Comparison of ENCODE assay signal across 8 cellular contexts in the genomic region with DNA sequence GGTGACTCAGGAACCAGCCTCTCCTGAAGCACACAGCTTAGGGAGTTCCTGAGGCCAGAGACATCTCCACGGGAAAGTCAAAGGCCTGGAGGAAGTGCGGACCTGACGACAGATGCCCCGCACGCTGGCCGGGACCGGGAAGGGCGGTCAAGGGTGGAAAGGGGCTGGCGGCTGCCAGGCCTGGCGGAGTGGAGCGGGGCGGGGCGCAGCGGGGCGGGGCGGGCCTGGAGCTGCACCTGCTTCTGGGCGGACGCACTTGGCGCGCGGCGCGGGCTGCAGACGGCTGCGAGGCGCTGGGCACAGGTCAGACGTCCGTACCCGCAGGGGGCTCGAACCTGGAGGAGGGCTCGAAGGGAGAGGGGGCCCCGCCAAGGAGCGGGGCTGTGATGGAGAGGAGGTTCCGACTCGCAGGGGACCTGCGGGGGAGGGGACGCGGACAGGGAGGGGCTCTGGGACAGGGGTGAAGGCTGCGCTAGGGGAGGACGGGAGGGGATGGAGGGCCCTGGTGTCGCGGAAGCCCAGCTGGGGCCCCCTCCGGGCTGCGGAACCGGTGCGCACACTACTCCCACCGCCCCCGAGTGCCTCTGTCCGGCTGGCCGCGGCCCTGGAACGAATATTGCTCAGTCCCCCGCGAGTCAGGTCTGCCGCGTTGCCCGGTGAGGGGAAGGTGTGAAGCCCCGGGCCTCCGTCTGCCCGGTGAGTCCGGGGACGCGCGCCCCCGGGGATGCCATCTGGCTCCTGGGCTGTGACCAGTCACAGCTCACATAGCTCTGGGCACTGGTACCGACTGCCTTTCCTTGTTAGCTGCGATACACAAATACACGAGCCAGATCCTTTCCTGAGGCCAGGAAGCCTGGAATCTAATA. TPM values are rescaled to one million over a fixed set of nuclear protein-coding genes. Genes with fewer than 3 reads are reported as not detected.
DNase-seq lines count a peak whose midpoint lies in the region; ATAC-seq and TF ChIP-seq lines count a peak whose summit lies in the region.

A gene (plus strand): TSS at position 253 of the 866 bp plus-strand sequence. CDS start 36,635 bp downstream, outside the sequence.

- H3K27ac ChIP-seq in stomach, result peak within 1 kb of the TSS; percentile 60 to 86 (median 75)

- peaks cover 0 to 19% (median 13%) of the 10 kb centered on the region in 4 donors for H3K4me1 ChIP-seq in stomach

- H3K27ac Mint-ChIP-seq in CD14-positive monocyte, result peak within 1 kb of the TSS in 1 of 7 donors; percentile 73

- no peak for DNase-seq in CD14-positive monocyte (ENCODE audit: low spot score)
- DNase-seq in NCI-H526 treated with DMSO at 0.1 percent for 48 hours (lab: John Stamatoyannopoulos, UW), result peak; percentile 59
- DNase-seq in astrocyte of the cerebellum (ENCODE audit: low read depth), result no peak
- DNase-seq in lower leg skin (ENCODE audit: low spot score in 2 of 2), result no peak
- DNase-seq in stomach, result peak; percentile 75
- no peak for DNase-seq in NOMO-1 treated with dmso at 0.1 percent for 144 hours (lab: John Stamatoyannopoulos, UW; ENCODE audit: unreplicated experiment)

- peaks cover 36% of the 10 kb centered on the region for H3K4me1 Mint-ChIP-seq in CD14-positive monocyte

- no peak for TF ChIP-seq CTCF in CD14-positive monocyte (IDR thresholded peaks at IDR 0.05)
- no peak for TF ChIP-seq CTCF in astrocyte of the cerebellum (IDR thresholded peaks at IDR 0.05; ENCODE audit: low read depth, low read length, missing control alignments)
- TF ChIP-seq CTCF in lower leg skin (IDR thresholded peaks at IDR 0.05), result no peak
- no peak for TF ChIP-seq CTCF in stomach (IDR thresholded peaks at IDR 0.05)

- peaks cover 4 to 12% of the 10 kb centered on the region in 2 donors for H3K36me3 Mint-ChIP-seq in CD14-positive monocyte

- H3K36me3 ChIP-seq in stomach, result no peaks in the 10 kb centered on the region

- H3K27me3 ChIP-seq in stomach, result peaks cover 0 to 33% (median 7%) of the 10 kb centered on the region in 3 donors

- peak within 1 kb of the TSS; percentile 69 to 88 for H3K4me3 Mint-ChIP-seq in CD14-positive monocyte

- ATAC-seq in GM21529 (IDR thresholded peaks at IDR 0.05; ENCODE audit: unreplicated experiment) (no peak), HG03442 (IDR thresholded peaks at IDR 0.05; ENCODE audit: unreplicated experiment) (no peak)

- peaks cover 5 to 27% (median 23%) of the 10 kb centered on the region in 7 donors for H3K9me3 Mint-ChIP-seq in CD14-positive monocyte

- peaks cover 37 to 59% (median 58%) of the 10 kb centered on the region in 3 donors for H3K27me3 Mint-ChIP-seq in CD14-positive monocyte (ENCODE audit: low read depth in 3 of 3)

- no peaks in the 10 kb centered on the region for H3K9me3 ChIP-seq in stomach

- no peak for TF ChIP-seq EP300 in stomach (IDR thresholded peaks at IDR 0.05)

- in situ Hi-C loops in astrocyte of the cerebellum (cut with HindIII; ENCODE audit: low sequenced_read_pairs), result no loop called here

- TF ChIP-seq POLR2A in lower leg skin (IDR thresholded peaks at IDR 0.05) (no peak), stomach (IDR thresholded peaks at IDR 0.05) (no peak)

- H3K4me3 ChIP-seq in astrocyte of the cerebellum (ENCODE audit: low read depth, low read length) (peak within 1 kb of the TSS; percentile 1), lower leg skin (ENCODE audit: low read depth, poor library complexity, severe bottlenecking) (peak within 1 kb of the TSS; percentile 3), stomach (peak within 1 kb of the TSS; percentile 39 to 58 (median 46))

- intact Hi-C loops in CD14-positive monocyte (cut with micrococcal nuclease) (no loop called here), lower leg skin (cut with DNase I; ENCODE audit: low total_unique reads) (no loop called here), stomach (cut with DNase I; ENCODE audit: low total_unique reads) (no loop called here)

- WGBS in lower leg skin, 2 donors, result 2 to 6% methylated on average over 58 to 61 of the region's 68 CpGs
- WGBS in stomach, 5 donors, result 0 to 7% (median 3%) methylated on average over 7 to 68 of the region's 68 CpGs

RNA-seq across cellular contexts. Expression of the gene that starts here (rescaled TPM):
- polyA plus RNA-seq in CD14-positive monocyte, result 1 to 10 TPM in 1 of 2 donors, under 1 TPM in 1; 0.56 to 1.7 TPM
- 10 to 100 TPM; 50.2 to 76.1 (median 55.1) TPM for total RNA-seq in lower leg skin
- total RNA-seq in stomach, result 10 to 100 TPM in 3 of 5 donors, 1 to 10 TPM in 2; 3.6 to 80.6 (median 37.1) TPM
- 10 to 100 TPM in 2 of 3 donors, 1 to 10 TPM in 1; 5.3 to 22.1 (median 16.5) TPM for polyA plus RNA-seq in stomach

Comparison
In these comparisons a context has a peak if more than half of its experiments do, and no peak if none do; other contexts are left out.
1. DNase-seq: peak in NCI-H526 treated with DMSO at 0.1 percent for 48 hours (single experiment) and stomach (single experiment); none in CD14-positive monocyte (single experiment), astrocyte of the cerebellum (single experiment), lower leg skin (0 of 2) and NOMO-1 treated with dmso at 0.1 percent for 144 hours (single experiment).
2. Peak in every context shown above with its lines, with median percentiles within 50 percentile points of each other: H3K4me3 ChIP-seq.